Comparison of ENCODE assay signal across 26 cellular contexts in the genomic region with DNA sequence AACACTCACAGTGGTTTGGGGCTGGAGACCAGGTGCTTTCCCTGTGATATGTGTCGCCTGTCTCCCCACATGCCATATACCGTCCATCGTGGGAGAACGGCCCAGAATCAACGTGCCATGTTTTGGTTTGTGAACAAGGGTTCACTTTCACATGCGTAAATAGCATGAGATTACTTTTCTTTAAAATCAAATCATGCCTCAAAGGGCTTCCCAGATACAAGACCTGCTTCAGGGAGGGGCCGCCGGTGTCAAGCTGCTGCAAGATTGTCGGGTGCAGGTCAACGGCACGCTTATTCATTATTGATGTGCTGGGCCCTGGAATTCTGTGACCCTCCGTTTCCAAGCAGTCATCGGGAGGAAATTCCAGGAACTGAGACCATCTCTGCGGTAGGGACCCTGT.
"Had no signal": no experiment of that assay in that cellular context is flagged by ENCODE, and none has a peak within 500 bp of the region (broad histone marks: within the 10 kb centered on the region; RNA-seq: fewer than 3 reads in every experiment).

No MANE protein-coding gene starts in this region.

- H3K27ac ChIP-seq: stomach, suprapubic skin, testis, thoracic aorta, thyroid gland, tibial artery, tibial nerve, transverse colon, upper lobe of left lung, upper lobe of right lung, uterus, vagina had no signal

- H3K36me3 ChIP-seq: stomach, suprapubic skin, thoracic aorta, thyroid gland, transverse colon, upper lobe of left lung, upper lobe of right lung, uterus, vagina had no signal

- DNase-seq: stimulated activated CD4-positive, alpha-beta T cell treated with anti-CD3 and anti-CD28 coated beads, Interleukin-2, amount 100 ng/mL, for 48 hours; stimulated activated CD4-positive, alpha-beta T cell treated with anti-CD3 and anti-CD28 coated beads, Interleukin-4, amount 100 ng/mL, for 1 hour; stimulated activated CD4-positive, alpha-beta T cell treated with anti-CD3 and anti-CD28 coated beads, Interleukin-4, amount 100 ng/mL, for 24 hours; stimulated activated CD4-positive, alpha-beta T cell treated with anti-CD3 and anti-CD28 coated beads, Interleukin-4, amount 100 ng/mL, for 4 hours; stimulated activated CD8-positive, alpha-beta memory T cell treated with anti-CD3 and anti-CD28 coated beads, Interleukin-4, amount 100 ng/mL, for 48 hours; stimulated activated naive B cell treated with anti-CD40 and anti-IgM and Interleukin-4, amounts not matched to agents 10 μg/mL and 1 μg/mL and 100 μg/mL, for 72 hours; stimulated activated naive CD4-positive, alpha-beta T cell; stimulated activated naive CD4-positive, alpha-beta T cell treated with Interleukin-2 at 50 U/mL for 16 hours; stimulated activated naive CD8-positive, alpha-beta T cell treated with anti-CD3 and anti-CD28 coated beads, Interleukin-15, amount 100 ng/mL, for 72 hours; stimulated activated naive CD8-positive, alpha-beta T cell treated with anti-CD3 and anti-CD28 coated beads, Interleukin-15, Interleukin-2, amounts not matched to agents 100 U/mL and 50 U/mL, for 24 hours; stomach; substantia nigra; testis; thyroid gland; tibial artery; transverse colon; trophoblast cell; upper lobe of left lung; upper lobe of right lung; uterus had no signal

- H3K4me3 ChIP-seq: stomach, suprapubic skin, testis, thoracic aorta, thyroid gland, tibial artery, tibial nerve, transverse colon, upper lobe of left lung, upper lobe of right lung, uterus, vagina had no signal

- ATAC-seq: stimulated activated effector memory CD8-positive, alpha-beta T cell treated with anti-CD3 and anti-CD28 coated beads, Interleukin-12 subunit alpha, Interleukin-12 subunit beta, amount 100 ng/mL, for 72 hours; stimulated activated memory B cell treated with anti-CD40 and anti-IgM and Interleukin-4, amounts not matched to agents 10 μg/mL and 1 μg/mL and 100 μg/mL, for 72 hours; stimulated activated naive B cell treated with anti-CD40 and anti-IgM and Interleukin-4, amounts not matched to agents 10 μg/mL and 1 μg/mL and 100 μg/mL, for 72 hours; stimulated activated naive CD8-positive, alpha-beta T cell treated with anti-CD3 and anti-CD28 coated beads, Interleukin-15, amount 100 ng/mL, for 72 hours; stimulated activated naive CD8-positive, alpha-beta T cell treated with anti-CD3 and anti-CD28 coated beads, Interleukin-15, Interleukin-2, amounts not matched to agents 100 U/mL and 50 U/mL, for 24 hours; upper lobe of right lung had no signal

- H3K4me1 ChIP-seq: stomach, suprapubic skin, testis, thyroid gland, tibial artery, tibial nerve, transverse colon, upper lobe of left lung, upper lobe of right lung, uterus, vagina had no signal

- H3K9me3 ChIP-seq: stomach, suprapubic skin, testis, thoracic aorta, thyroid gland, tibial artery, tibial nerve, transverse colon, upper lobe of left lung, upper lobe of right lung, uterus, vagina had no signal

- H3K27me3 ChIP-seq: stomach, testis, thyroid gland, tibial artery, tibial nerve, transverse colon, upper lobe of left lung, upper lobe of right lung, uterus, vagina had no signal
